16 cellular contexts compared by ENCODE assay signal in genomic region chr6:131117866-131118265, GRCh38.
"Had no signal": no experiment of that assay in that cellular context is flagged by ENCODE, and none has a peak within 500 bp of the region (broad histone marks: within the 10 kb centered on the region; RNA-seq: fewer than 3 reads in every experiment).

No MANE protein-coding gene starts in this region.

- H3K27ac Mint-ChIP-seq: activated CD8-positive, alpha-beta memory T cell treated with anti-CD3 and anti-CD28 coated beads, Interleukin-2, amount 10 ng/mL, durations not matched to agents 7 days and 5 days; activated naive CD4-positive, alpha-beta T cell treated with anti-CD3 and anti-CD28 coated beads, Interleukin-2, amount 50 U/mL, for 72 hours; activated T-cell treated with anti-CD3 and anti-CD28 coated beads, Interleukin-2, amount 50 U/mL, for 24 hours; mesothelial cell of epicardium; stimulated activated effector memory CD8-positive, alpha-beta T cell treated with anti-CD3 and anti-CD28 coated beads, Interleukin-12 subunit alpha, Interleukin-12 subunit beta, amount 100 ng/mL, for 72 hours had no signal

- H3K27me3 Mint-ChIP-seq: activated T-cell treated with anti-CD3 and anti-CD28 coated beads, Interleukin-2, amount 50 U/mL, for 24 hours; central memory CD8-positive, alpha-beta T cell had no signal

- H3K4me1 Mint-ChIP-seq: activated CD8-positive, alpha-beta memory T cell treated with anti-CD3 and anti-CD28 coated beads, Interleukin-2, amount 10 ng/mL, durations not matched to agents 7 days and 5 days; central memory CD8-positive, alpha-beta T cell; mesothelial cell of epicardium; stimulated activated effector memory CD8-positive, alpha-beta T cell treated with anti-CD3 and anti-CD28 coated beads, Interleukin-12 subunit alpha, Interleukin-12 subunit beta, amount 100 ng/mL, for 72 hours had no signal

- H3K4me3 Mint-ChIP-seq: activated CD8-positive, alpha-beta memory T cell treated with anti-CD3 and anti-CD28 coated beads, Interleukin-2, amount 10 ng/mL, durations not matched to agents 7 days and 5 days; activated T-cell treated with anti-CD3 and anti-CD28 coated beads, Interleukin-2, amount 50 U/mL, for 24 hours; central memory CD8-positive, alpha-beta T cell; mesothelial cell of epicardium; stimulated activated effector memory CD8-positive, alpha-beta T cell treated with anti-CD3 and anti-CD28 coated beads, Interleukin-12 subunit alpha, Interleukin-12 subunit beta, amount 100 ng/mL, for 72 hours had no signal

- H3K9me3 Mint-ChIP-seq: activated naive CD4-positive, alpha-beta T cell treated with anti-CD3 and anti-CD28 coated beads, Interleukin-2, amount 50 U/mL, for 72 hours; activated T-cell treated with anti-CD3 and anti-CD28 coated beads, Interleukin-2, amount 50 U/mL, for 24 hours; central memory CD8-positive, alpha-beta T cell; stimulated activated effector memory CD8-positive, alpha-beta T cell treated with anti-CD3 and anti-CD28 coated beads, Interleukin-12 subunit alpha, Interleukin-12 subunit beta, amount 100 ng/mL, for 72 hours had no signal

- H3K4me2 ChIP-seq: smooth muscle cell had no signal

- DNase-seq: activated CD4-positive, alpha-beta T cell treated with anti-CD3 and anti-CD28 coated beads, Interleukin-2, amount 50 U/mL, for 4 hours; activated CD8-positive, alpha-beta memory T cell treated with anti-CD3 and anti-CD28 coated beads, Interleukin-2, amount 10 ng/mL, durations not matched to agents 7 days and 5 days; activated effector memory CD4-positive, alpha-beta T cell treated with anti-CD3 and anti-CD28 coated beads, Interleukin-2, amount 50 U/mL, for 16 hours; activated T-cell treated with anti-CD3 and anti-CD28 coated beads, Interleukin-2, amount 50 U/mL, for 24 hours; amniotic stem cell; body of pancreas; cortex of kidney; effector memory CD4-positive, alpha-beta T cell; heart right ventricle; transverse colon had no signal

- ATAC-seq: activated CD8-positive, alpha-beta memory T cell treated with anti-CD3 and anti-CD28 coated beads, Interleukin-2, amount 10 ng/mL, durations not matched to agents 7 days and 5 days; activated naive CD4-positive, alpha-beta T cell treated with anti-CD3 and anti-CD28 coated beads, Interleukin-2, amount 50 U/mL, for 72 hours; body of pancreas; heart right ventricle; stimulated activated effector memory CD8-positive, alpha-beta T cell treated with anti-CD3 and anti-CD28 coated beads, Interleukin-12 subunit alpha, Interleukin-12 subunit beta, amount 100 ng/mL, for 72 hours had no signal

- H3K4me1 ChIP-seq: body of pancreas, heart right ventricle, right atrium auricular region had no signal

- H3K9me3 ChIP-seq: body of pancreas, right atrium auricular region, transverse colon had no signal

- H3K4me3 ChIP-seq: body of pancreas, heart right ventricle, right atrium auricular region, smooth muscle cell, transverse colon had no signal

- H3K27ac ChIP-seq: body of pancreas, heart right ventricle, right atrium auricular region, transverse colon had no signal

- H3K36me3 Mint-ChIP-seq: activated CD8-positive, alpha-beta memory T cell treated with anti-CD3 and anti-CD28 coated beads, Interleukin-2, amount 10 ng/mL, durations not matched to agents 7 days and 5 days; activated naive CD4-positive, alpha-beta T cell treated with anti-CD3 and anti-CD28 coated beads, Interleukin-2, amount 50 U/mL, for 72 hours; stimulated activated effector memory CD8-positive, alpha-beta T cell treated with anti-CD3 and anti-CD28 coated beads, Interleukin-12 subunit alpha, Interleukin-12 subunit beta, amount 100 ng/mL, for 72 hours had no signal

- H3K36me3 ChIP-seq: heart right ventricle, right atrium auricular region, transverse colon had no signal

- H3K27me3 ChIP-seq: body of pancreas, heart right ventricle, right atrium auricular region, transverse colon had no signal
